Comparison of ENCODE assay signal across 1 cellular context in the genomic region with DNA sequence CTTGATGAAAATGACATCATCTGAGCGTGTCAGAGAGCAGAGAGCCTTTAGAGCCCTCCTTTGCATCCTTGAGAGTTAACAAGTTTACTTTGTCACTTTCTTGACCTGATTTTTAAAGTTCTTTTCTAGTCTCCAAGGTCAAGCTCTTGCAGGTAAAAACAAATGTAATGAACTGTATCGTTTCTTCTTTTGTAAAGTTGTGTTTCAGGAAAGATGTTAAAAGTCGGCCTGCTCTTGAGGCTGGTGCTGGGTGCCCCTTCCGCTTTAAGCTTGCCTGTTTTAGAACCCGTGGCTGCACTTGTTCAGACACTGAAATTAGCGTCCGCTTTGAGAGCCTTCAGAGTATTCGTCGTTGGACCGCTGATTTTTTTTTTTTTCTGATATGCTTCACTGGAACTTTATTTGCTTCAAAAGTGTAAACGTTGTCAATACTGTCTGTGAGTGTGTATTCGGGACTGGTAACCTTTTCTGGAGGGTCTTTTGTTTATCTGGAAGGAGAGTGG.
TF ChIP-seq lines count a peak whose summit lies in the region.

No MANE protein-coding gene starts in this region.

TF ChIP-seq in HCT116, 20 proteins besides CTCF, POLR2A, EP300 and RAD21 (continued from another document):
- TF ChIP-seq, protein P1, sequence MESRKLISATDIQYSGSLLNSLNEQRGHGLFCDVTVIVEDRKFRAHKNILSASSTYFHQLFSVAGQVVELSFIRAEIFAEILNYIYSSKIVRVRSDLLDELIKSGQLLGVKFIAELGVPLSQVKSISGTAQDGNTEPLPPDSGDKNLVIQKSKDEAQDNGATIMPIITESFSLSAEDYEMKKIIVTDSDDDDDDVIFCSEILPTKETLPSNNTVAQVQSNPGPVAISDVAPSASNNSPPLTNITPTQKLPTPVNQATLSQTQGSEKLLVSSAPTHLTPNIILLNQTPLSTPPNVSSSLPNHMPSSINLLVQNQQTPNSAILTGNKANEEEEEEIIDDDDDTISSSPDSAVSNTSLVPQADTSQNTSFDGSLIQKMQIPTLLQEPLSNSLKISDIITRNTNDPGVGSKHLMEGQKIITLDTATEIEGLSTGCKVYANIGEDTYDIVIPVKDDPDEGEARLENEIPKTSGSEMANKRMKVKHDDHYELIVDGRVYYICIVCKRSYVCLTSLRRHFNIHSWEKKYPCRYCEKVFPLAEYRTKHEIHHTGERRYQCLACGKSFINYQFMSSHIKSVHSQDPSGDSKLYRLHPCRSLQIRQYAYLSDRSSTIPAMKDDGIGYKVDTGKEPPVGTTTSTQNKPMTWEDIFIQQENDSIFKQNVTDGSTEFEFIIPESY (IDR thresholded peaks at IDR 0.05; ENCODE audit: extremely low read depth, insufficient replicate concordance, low read length): no peak
- no peak for TF ChIP-seq ELF1 (IDR thresholded peaks at IDR 0.05; ENCODE audit: borderline replicate concordance, low read depth)
- no peak for TF ChIP-seq EZH2phosphoT487 (IDR thresholded peaks at IDR 0.05; ENCODE audit: borderline replicate concordance)
- no peak for TF ChIP-seq POLR2AphosphoS5 (IDR thresholded peaks at IDR 0.05; ENCODE audit: low read depth, low read length)
- TF ChIP-seq SRF (IDR thresholded peaks at IDR 0.05; ENCODE audit: low read depth): no peak
